Comparison of ENCODE assay signal across 19 cellular contexts in genomic region chr6:6599468-6599873, GRCh38. TPM values are rescaled to one million over a fixed set of nuclear protein-coding genes. Genes with fewer than 3 reads are reported as not detected.
DNase-seq lines count a peak whose midpoint lies in the region; ATAC-seq and TF ChIP-seq lines count a peak whose summit lies in the region.
"Had no signal": no experiment of that assay in that cellular context is flagged by ENCODE, and none has a peak within 500 bp of the region (broad histone marks: within the 10 kb centered on the region; RNA-seq: fewer than 3 reads in every experiment).

No MANE protein-coding gene starts in this region.

- H3K36me3 ChIP-seq in right atrium auricular region (no peaks in the 10 kb centered on the region), heart right ventricle (no peaks in the 10 kb centered on the region), spleen (peaks cover 0 to 9% (median 0%) of the 10 kb centered on the region in 6 donors)
- H3K36me3 ChIP-seq: ascending aorta, pancreas, vagina had no signal

- H3K9me3 ChIP-seq in right atrium auricular region (peaks cover 0 to 5% of the 10 kb centered on the region in 2 donors), heart right ventricle (peaks cover 0 to 16% (median 0%) of the 10 kb centered on the region in 11 donors), spleen (peaks cover 0 to 11% (median 10%) of the 10 kb centered on the region in 8 donors)
- H3K9me3 ChIP-seq: pancreas, vagina had no signal

- H3K27me3 ChIP-seq in right atrium auricular region (no peaks in the 10 kb centered on the region), heart right ventricle (no peaks in the 10 kb centered on the region), spleen (replicated peaks in 1 of 7) (no peaks in the 10 kb centered on the region)
- H3K27me3 ChIP-seq: ascending aorta, pancreas had no signal

- H3K27ac ChIP-seq in right atrium auricular region = peak overlapping the region in 1 of 2 donors; percentile 23
- peak overlapping the region in 3 of 10 donors; percentile 8 to 59 (median 52) for H3K27ac ChIP-seq in heart right ventricle
- H3K27ac ChIP-seq in spleen = peak overlapping the region in 1 of 8 donors; percentile 15
- H3K27ac ChIP-seq: ascending aorta, pancreas, vagina had no signal

- TF ChIP-seq CTCF in right atrium auricular region (IDR thresholded peaks at IDR 0.05) = peak in 1 of 2 donors; percentile 15
- TF ChIP-seq CTCF in heart right ventricle (IDR thresholded peaks at IDR 0.05) = no peak
- TF ChIP-seq CTCF in spleen (IDR thresholded peaks at IDR 0.05 in 8 of 11, conservative IDR thresholded peaks at IDR 0.05 in 3 of 11) = no peak

- ATAC-seq in Right ventricle myocardium superior (ENCODE audit: poor library complexity) (peak; percentile 88), heart right ventricle (peak; percentile 59 to 85 (median 74)), GM19467 (IDR thresholded peaks at IDR 0.05; ENCODE audit: unreplicated experiment) (no peak)
- ATAC-seq: esophagus mucosa had no signal

- DNase-seq in Right ventricle myocardium superior (no peak), right atrium auricular region (ENCODE audit: low spot score) (no peak), heart right ventricle (peak in 1 of 2 donors; percentile 45), occipital lobe (lab: John Stamatoyannopoulos, UW) (peak; percentile 38), AG08395 (ENCODE audit: low spot score) (no peak), NCI-H1105 treated with DMSO at 0.1 percent for 48 hours (lab: John Stamatoyannopoulos, UW) (no peak), spleen (no peak)
- DNase-seq: ACHN; activated CD4-positive, CD25-positive, alpha-beta regulatory T cell treated with anti-CD3 and anti-CD28 coated beads, Interleukin-2, amount 50 U/mL, for 72 hours; activated gamma-delta T cell; cortex of kidney; IMR-90; kidney; stimulated activated naive CD4-positive, alpha-beta T cell treated with Interleukin-2 at 50 U/mL for 16 hours had no signal

- intact Hi-C loops in Right ventricle myocardium superior (cut with DNase I) (no loop called here), heart right ventricle (cut with DNase I) (loop anchor here in 5 of 10 donors (5.0 to 10.0 kb wide), 2 partner anchors 55 to 58 kb away; no protein-coding TSS in a partner anchor), spleen (cut with DNase I; ENCODE audit: low total_unique reads) (no loop called here)

- TF ChIP-seq POLR2A in spleen (IDR thresholded peaks at IDR 0.05) = no peak

- peaks cover 0 to 26% of the 10 kb centered on the region in 2 donors for H3K4me1 ChIP-seq in right atrium auricular region
- H3K4me1 ChIP-seq in heart right ventricle = peaks cover 3 to 53% (median 43%) of the 10 kb centered on the region in 9 donors
- H3K4me1 ChIP-seq in spleen = peaks cover 14 to 49% (median 36%) of the 10 kb centered on the region in 6 donors
- H3K4me1 ChIP-seq: ascending aorta, pancreas, vagina had no signal

- H3K4me3 ChIP-seq in right atrium auricular region = no peak overlapping the region
- no peak overlapping the region for H3K4me3 ChIP-seq in heart right ventricle
- no peak overlapping the region for H3K4me3 ChIP-seq in spleen
- H3K4me3 ChIP-seq: ascending aorta, pancreas, vagina had no signal

- 51 to 58% methylated on average over 4 of the region's 4 CpGs for WGBS in heart right ventricle, 2 donors
- WGBS in spleen, 5 donors = 53 to 81% (median 69%) methylated on average over 3 to 4 of the region's 4 CpGs

RNA-seq across cellular contexts. Expression of gene LY86, which starts 11.0 kb away (rescaled TPM):
- total RNA-seq in Right ventricle myocardium superior (0.89 TPM), right atrium auricular region (1 to 10 TPM in 1 of 2 donors, under 1 TPM in 1; 0.82 to 5.2 TPM), heart right ventricle (1 to 10 TPM in 4 of 10 donors, under 1 TPM in 6; 0.23 to 7.6 (median 0.91) TPM), occipital lobe (2.2 TPM), spleen (10 to 100 TPM; 31.7 to 89.9 (median 50.0) TPM)
- polyA plus RNA-seq in heart right ventricle (1 to 10 TPM in 1 of 2 donors, under 1 TPM in 1; 0.29 to 1.1 TPM), spleen (100 to 1,000 TPM; 106 to 145 (median 131) TPM)
- total RNA-seq: ascending aorta, IMR-90 had no signal
- polyA plus RNA-seq: IMR-90 had no signal
